Comparison of ENCODE assay signal across 8 cellular contexts in the genomic region with DNA sequence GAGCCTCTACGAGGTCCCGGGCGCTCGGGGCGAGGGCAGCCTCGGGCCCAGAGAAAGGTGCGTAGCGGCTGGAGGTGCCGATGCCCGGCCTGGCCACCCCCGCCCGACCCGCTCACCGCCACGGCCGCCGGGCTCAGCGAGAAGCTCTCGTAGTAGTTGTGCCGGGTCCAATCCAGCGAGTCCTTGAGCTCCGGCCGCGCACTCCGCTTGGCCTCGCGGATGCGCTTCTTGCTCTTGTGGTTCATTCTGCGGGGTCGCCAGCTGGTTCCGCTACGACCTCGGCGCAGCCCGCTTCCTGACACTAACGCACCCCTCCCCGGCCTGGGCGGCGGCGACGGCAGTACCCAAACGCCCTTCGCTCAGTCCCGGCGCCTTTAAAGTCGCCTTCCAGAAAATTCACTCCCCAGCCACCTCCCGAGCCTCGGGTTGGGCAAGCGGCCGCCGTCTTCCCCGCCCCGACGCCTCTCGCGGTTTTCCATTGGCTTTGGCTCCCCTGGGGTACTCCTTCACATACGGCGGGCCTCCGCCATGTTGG. TPM values are rescaled to one million over a fixed set of nuclear protein-coding genes. Genes with fewer than 3 reads are reported as not detected.
DNase-seq lines count a peak whose midpoint lies in the region; ATAC-seq and TF ChIP-seq lines count a peak whose summit lies in the region.

A gene (minus strand): TSS at position 376 of the 535 bp plus-strand sequence. CDS start 131 bp downstream, at position 245.

- peaks cover 8 to 31% (median 27%) of the 10 kb centered on the region in 3 experiments for H3K36me3 ChIP-seq in naive thymus-derived CD4-positive, alpha-beta T cell (ENCODE audit: control insufficient read depth in 2 of 3, insufficient read depth in 3 of 3, low read length in 3 of 3)
- peaks cover 40 to 58% (median 51%) of the 10 kb centered on the region in 4 donors for H3K36me3 ChIP-seq in stomach

- peaks cover 14 to 39% of the 10 kb centered on the region in 2 donors for H3K36me3 Mint-ChIP-seq in activated T-cell treated with anti-CD3 and anti-CD28 coated beads, Interleukin-2, amount 50 U/mL, for 72 hours (ENCODE audit: insufficient read depth in 2 of 2)
- H3K36me3 Mint-ChIP-seq in naive thymus-derived CD4-positive, alpha-beta T cell: peaks cover 0 to 30% (median 16%) of the 10 kb centered on the region in 5 donors

- peaks cover 36 to 45% of the 10 kb centered on the region in 2 donors for H3K4me1 ChIP-seq in naive thymus-derived CD4-positive, alpha-beta T cell (ENCODE audit: control insufficient read depth in 2 of 2, insufficient read depth in 2 of 2, low read length in 2 of 2)
- H3K4me1 ChIP-seq in stomach: peaks cover 38 to 80% (median 69%) of the 10 kb centered on the region in 4 donors

- H3K27me3 ChIP-seq in naive thymus-derived CD4-positive, alpha-beta T cell (ENCODE audit: control insufficient read depth in 2 of 2, insufficient read depth in 2 of 2, low read length in 2 of 2): no peaks in the 10 kb centered on the region
- no peaks in the 10 kb centered on the region for H3K27me3 ChIP-seq in stomach

- peak; percentile 63 for ATAC-seq in GM21423 (IDR thresholded peaks at IDR 0.05; ENCODE audit: unreplicated experiment)
- ATAC-seq in activated T-cell treated with anti-CD3 and anti-CD28 coated beads, Interleukin-2, amount 50 U/mL, for 72 hours (replicated peaks in 1 of 2): peak; percentile 77 to 79
- ATAC-seq in naive thymus-derived CD4-positive, alpha-beta T cell: peak; percentile 88

- peak within 1 kb of the TSS; percentile 97 for H3K27ac ChIP-seq in naive thymus-derived CD4-positive, alpha-beta T cell (ENCODE audit: low read depth, low read length)
- peak within 1 kb of the TSS; percentile 98 to 100 (median 100) for H3K27ac ChIP-seq in stomach

- peak within 1 kb of the TSS; percentile 99 for H3K27ac Mint-ChIP-seq in activated T-cell treated with anti-CD3 and anti-CD28 coated beads, Interleukin-2, amount 50 U/mL, for 72 hours
- peak within 1 kb of the TSS; percentile 98 to 99 (median 99) for H3K27ac Mint-ChIP-seq in naive thymus-derived CD4-positive, alpha-beta T cell

- 0 to 1% (median 0%) methylated on average over 16 to 59 of the region's 59 CpGs for WGBS in stomach, 5 donors

- peak; percentile 93 for DNase-seq in DMS53 treated with DMSO at 0.1 percent for 48 hours (lab: John Stamatoyannopoulos, UW; ENCODE audit: unreplicated experiment)
- DNase-seq in HUDEP-2 (lab: John Stamatoyannopoulos, UW; ENCODE audit: unreplicated experiment in 76 of 76): peak in 75 of 76 experiments; percentile 53 to 98 (median 94)
- DNase-seq in NOMO-1 (lab: John Stamatoyannopoulos, UW; ENCODE audit: unreplicated experiment in 2 of 2): peak; percentile 97 to 98
- peak in 1 of 2 donors; percentile 94 for DNase-seq in activated T-cell treated with anti-CD3 and anti-CD28 coated beads, Interleukin-2, amount 50 U/mL, for 72 hours
- DNase-seq in fibroblast of mammary gland (ENCODE audit: low read depth): peak; percentile 94
- peak in 5 of 9 donors; percentile 92 to 95 (median 93) for DNase-seq in naive thymus-derived CD4-positive, alpha-beta T cell
- DNase-seq in stomach: peak; percentile 97

- peak in 2 of 4 donors; percentile 86 to 96 for TF ChIP-seq POLR2A in stomach (IDR thresholded peaks at IDR 0.05)

- H3K27me3 Mint-ChIP-seq in activated T-cell treated with anti-CD3 and anti-CD28 coated beads, Interleukin-2, amount 50 U/mL, for 72 hours (ENCODE audit: low read depth): no peaks in the 10 kb centered on the region
- no peaks in the 10 kb centered on the region for H3K27me3 Mint-ChIP-seq in naive thymus-derived CD4-positive, alpha-beta T cell

- POLR2A ChIA-PET in naive thymus-derived CD4-positive, alpha-beta T cell (lab: Charles Lee): interaction anchor here (0.6 to 9.2 kb wide), 10 partner anchors 10 to 1651 kb away, joined by 3 to 187 read pairs (median 3); a partner anchor contains a TSS

- CTCF ChIA-PET in naive thymus-derived CD4-positive, alpha-beta T cell (lab: Charles Lee): interaction anchor here (1.8 to 2.9 kb wide), 3 partner anchors 9 to 13 kb away, joined by 6 to 35 read pairs (median 6); a partner anchor contains a TSS

- no peaks in the 10 kb centered on the region for H3K9me3 ChIP-seq in naive thymus-derived CD4-positive, alpha-beta T cell (ENCODE audit: control insufficient read depth in 2 of 3, low read length in 3 of 3)
- H3K9me3 ChIP-seq in stomach: no peaks in the 10 kb centered on the region

- no peaks in the 10 kb centered on the region for H3K9me3 Mint-ChIP-seq in activated T-cell treated with anti-CD3 and anti-CD28 coated beads, Interleukin-2, amount 50 U/mL, for 72 hours
- no peaks in the 10 kb centered on the region for H3K9me3 Mint-ChIP-seq in naive thymus-derived CD4-positive, alpha-beta T cell

- peaks cover 58% of the 10 kb centered on the region for H3K4me1 Mint-ChIP-seq in activated T-cell treated with anti-CD3 and anti-CD28 coated beads, Interleukin-2, amount 50 U/mL, for 72 hours (ENCODE audit: low read depth)
- peaks cover 19 to 76% (median 43%) of the 10 kb centered on the region in 7 donors for H3K4me1 Mint-ChIP-seq in naive thymus-derived CD4-positive, alpha-beta T cell

- TF ChIP-seq EP300 in stomach (IDR thresholded peaks at IDR 0.05): no peak

- intact Hi-C loops in naive thymus-derived CD4-positive, alpha-beta T cell (cut with micrococcal nuclease): loop anchor here (1.0 to 5.0 kb wide), 16 partner anchors 11 to 1465 kb away; a partner anchor contains a TSS
- intact Hi-C loops in stomach (cut with DNase I; ENCODE audit: low total_unique reads): no loop called here

- H3K4me3 ChIP-seq in fibroblast of mammary gland (ENCODE audit: control insufficient read depth, low read depth, low read length): peak within 1 kb of the TSS; percentile 85
- H3K4me3 ChIP-seq in naive thymus-derived CD4-positive, alpha-beta T cell (ENCODE audit: low read length): peak within 1 kb of the TSS; percentile 90
- peak within 1 kb of the TSS; percentile 85 to 97 (median 90) for H3K4me3 ChIP-seq in stomach

- TF ChIP-seq CTCF in fibroblast of mammary gland (conservative IDR thresholded peaks at IDR 0.05; ENCODE audit: control insufficient read depth, insufficient read depth, low read depth, low read length) (no peak), stomach (IDR thresholded peaks at IDR 0.05) (no peak)

- peak within 1 kb of the TSS; percentile 92 to 100 for H3K4me3 Mint-ChIP-seq in activated T-cell treated with anti-CD3 and anti-CD28 coated beads, Interleukin-2, amount 50 U/mL, for 72 hours
- H3K4me3 Mint-ChIP-seq in naive thymus-derived CD4-positive, alpha-beta T cell: peak within 1 kb of the TSS; percentile 93 to 100 (median 98)

RNA-seq across cellular contexts. Expression of the gene that starts here (rescaled TPM):
- total RNA-seq in activated T-cell treated with anti-CD3 and anti-CD28 coated beads, Interleukin-2, amount 50 U/mL, for 72 hours: 10 to 100 TPM; 56.5 to 67.2 TPM
- total RNA-seq in naive thymus-derived CD4-positive, alpha-beta T cell: 100 to 1,000 TPM in 2 of 5 experiments, 10 to 100 TPM in 3; 39.9 to 132 (median 58.3) TPM
- 10 to 100 TPM; 18.5 to 44.3 TPM for polyA plus RNA-seq in naive thymus-derived CD4-positive, alpha-beta T cell
- total RNA-seq in stomach: 10 to 100 TPM in 3 of 5 donors, 1 to 10 TPM in 2; 9.3 to 47.3 (median 16.5) TPM
- polyA plus RNA-seq in stomach: 10 to 100 TPM; 25.8 to 32.5 (median 28.5) TPM
